Comparison of ENCODE assay signal across 1 cellular context in genomic region chr22:47452184-47452583, GRCh38.
TF ChIP-seq lines count a peak whose summit lies in the region.

No MANE protein-coding gene starts in this region.

TF ChIP-seq in K562, 482 proteins besides CTCF, POLR2A, EP300 and RAD21 (continued from another document):
- TF ChIP-seq ELK1 (CRISPR knock-in tag; IDR thresholded peaks at IDR 0.05) (no peak), ZNF175 (CRISPR knock-in tag; IDR thresholded peaks at IDR 0.05; ENCODE audit: low read depth) (no peak), GATAD2B (IDR thresholded peaks at IDR 0.05; ENCODE audit: borderline replicate concordance) (no peak)
TF ChIP-seq in K562: peak in this region for 1.
